In the genomic region with DNA sequence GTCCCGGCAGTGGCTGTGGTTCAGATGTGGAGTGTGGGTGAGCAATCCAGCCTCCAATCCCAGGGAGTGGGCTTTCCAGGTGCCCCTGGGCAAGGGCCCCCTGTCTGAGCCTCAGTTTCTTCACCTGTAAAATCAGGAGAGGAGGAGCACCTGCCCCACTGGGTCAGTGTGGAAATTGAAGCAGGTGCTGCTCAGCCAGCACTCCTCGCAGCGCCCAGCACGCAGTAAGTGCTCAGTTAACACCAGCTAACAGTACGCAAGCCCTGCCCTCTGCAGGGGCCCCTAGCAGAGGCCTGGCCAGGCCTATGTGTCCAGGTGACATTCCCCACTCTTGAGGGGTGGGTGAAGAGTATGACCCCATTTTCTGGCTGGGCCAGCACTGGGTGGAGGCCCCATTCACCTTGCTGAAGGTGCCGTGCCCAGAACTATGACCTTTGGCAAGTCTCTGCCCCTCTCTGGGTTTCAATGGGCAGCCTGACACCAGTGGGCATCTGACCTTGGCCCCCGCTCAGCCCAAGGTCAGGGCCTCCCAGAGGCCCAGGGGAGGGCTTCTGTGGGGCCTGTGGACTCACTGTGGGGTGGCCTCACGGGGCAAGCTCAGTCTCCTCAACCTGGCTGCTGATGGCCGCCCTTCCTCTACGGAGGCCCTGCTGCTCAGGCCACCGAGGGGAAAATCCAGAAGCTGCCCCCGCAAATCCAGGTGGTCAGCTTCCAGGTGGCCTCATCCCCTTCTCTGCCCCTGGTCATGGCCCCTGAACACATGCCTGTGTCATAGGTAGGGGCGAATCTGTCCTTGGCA, we compare ENCODE assay signal across 1 cellular context.
TF ChIP-seq lines count a peak whose summit lies in the region.

No MANE protein-coding gene starts in this region.

TF ChIP-seq in HepG2, 621 proteins besides CTCF, POLR2A, EP300 and RAD21 (continued from another document and continues in another):
- TF ChIP-seq, protein P1, sequence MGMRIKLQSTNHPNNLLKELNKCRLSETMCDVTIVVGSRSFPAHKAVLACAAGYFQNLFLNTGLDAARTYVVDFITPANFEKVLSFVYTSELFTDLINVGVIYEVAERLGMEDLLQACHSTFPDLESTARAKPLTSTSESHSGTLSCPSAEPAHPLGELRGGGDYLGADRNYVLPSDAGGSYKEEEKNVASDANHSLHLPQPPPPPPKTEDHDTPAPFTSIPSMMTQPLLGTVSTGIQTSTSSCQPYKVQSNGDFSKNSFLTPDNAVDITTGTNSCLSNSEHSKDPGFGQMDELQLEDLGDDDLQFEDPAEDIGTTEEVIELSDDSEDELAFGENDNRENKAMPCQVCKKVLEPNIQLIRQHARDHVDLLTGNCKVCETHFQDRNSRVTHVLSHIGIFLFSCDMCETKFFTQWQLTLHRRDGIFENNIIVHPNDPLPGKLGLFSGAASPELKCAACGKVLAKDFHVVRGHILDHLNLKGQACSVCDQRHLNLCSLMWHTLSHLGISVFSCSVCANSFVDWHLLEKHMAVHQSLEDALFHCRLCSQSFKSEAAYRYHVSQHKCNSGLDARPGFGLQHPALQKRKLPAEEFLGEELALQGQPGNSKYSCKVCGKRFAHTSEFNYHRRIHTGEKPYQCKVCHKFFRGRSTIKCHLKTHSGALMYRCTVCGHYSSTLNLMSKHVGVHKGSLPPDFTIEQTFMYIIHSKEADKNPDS (CRISPR knock-in tag; IDR thresholded peaks at IDR 0.05) = no peak
- TF ChIP-seq, protein P2, sequence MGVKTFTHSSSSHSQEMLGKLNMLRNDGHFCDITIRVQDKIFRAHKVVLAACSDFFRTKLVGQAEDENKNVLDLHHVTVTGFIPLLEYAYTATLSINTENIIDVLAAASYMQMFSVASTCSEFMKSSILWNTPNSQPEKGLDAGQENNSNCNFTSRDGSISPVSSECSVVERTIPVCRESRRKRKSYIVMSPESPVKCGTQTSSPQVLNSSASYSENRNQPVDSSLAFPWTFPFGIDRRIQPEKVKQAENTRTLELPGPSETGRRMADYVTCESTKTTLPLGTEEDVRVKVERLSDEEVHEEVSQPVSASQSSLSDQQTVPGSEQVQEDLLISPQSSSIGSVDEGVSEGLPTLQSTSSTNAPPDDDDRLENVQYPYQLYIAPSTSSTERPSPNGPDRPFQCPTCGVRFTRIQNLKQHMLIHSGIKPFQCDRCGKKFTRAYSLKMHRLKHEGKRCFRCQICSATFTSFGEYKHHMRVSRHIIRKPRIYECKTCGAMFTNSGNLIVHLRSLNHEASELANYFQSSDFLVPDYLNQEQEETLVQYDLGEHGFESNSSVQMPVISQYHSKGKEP (CRISPR knock-in tag; IDR thresholded peaks at IDR 0.05) = no peak
- TF ChIP-seq SRSF9 (IDR thresholded peaks at IDR 0.05; ENCODE audit: borderline replicate concordance, insufficient read depth, low read depth, low read length, poor library complexity, severe bottlenecking) (no peak), NFYC (CRISPR knock-in tag; IDR thresholded peaks at IDR 0.05) (no peak), MYC (CRISPR knock-in tag; IDR thresholded peaks at IDR 0.05; ENCODE audit: borderline replicate concordance) (peak; percentile 73), TBX2 (CRISPR knock-in tag; IDR thresholded peaks at IDR 0.05; ENCODE audit: borderline replicate concordance) (peak; percentile 79), CEBPG (CRISPR knock-in tag; IDR thresholded peaks at IDR 0.05) (no peak), SMAD1 (CRISPR knock-in tag; IDR thresholded peaks at IDR 0.05; ENCODE audit: borderline replicate concordance, low read depth) (no peak), HIVEP1 (CRISPR knock-in tag; IDR thresholded peaks at IDR 0.05) (no peak), KDM5B (CRISPR knock-in tag; IDR thresholded peaks at IDR 0.05; ENCODE audit: borderline replicate concordance) (peak; percentile 32; the same call in 1 of the 2 replicates), ZNF432 (CRISPR knock-in tag; IDR thresholded peaks at IDR 0.05; ENCODE audit: borderline replicate concordance) (no peak), SRF (IDR thresholded peaks at IDR 0.05; ENCODE audit: low read depth, low read length) (no peak), FOSL2 (CRISPR knock-in tag; IDR thresholded peaks at IDR 0.05) (peak; percentile 0), PLRG1 (conservative IDR thresholded peaks at IDR 0.05) (no peak), ZNF263 (CRISPR knock-in tag; IDR thresholded peaks at IDR 0.05) (peak; percentile 10; the same call in 1 of the 2 replicates), ZNF460 (CRISPR knock-in tag; IDR thresholded peaks at IDR 0.05; ENCODE audit: borderline replicate concordance) (no peak), RFX1 (IDR thresholded peaks at IDR 0.05) (no peak), ZNF775 (CRISPR knock-in tag; IDR thresholded peaks at IDR 0.05; ENCODE audit: borderline replicate concordance) (no peak), XRCC5 (optimal IDR thresholded peaks at IDR 0.05; ENCODE audit: low read length) (peak; percentile 11), MTA3 (CRISPR knock-in tag; IDR thresholded peaks at IDR 0.05) (no peak), NFKB2 (CRISPR knock-in tag; IDR thresholded peaks at IDR 0.05; ENCODE audit: borderline replicate concordance) (peak; percentile 80; the same call in 1 of the 2 replicates), TOE1 (CRISPR knock-in tag; IDR thresholded peaks at IDR 0.05) (no peak; the same call in 1 of the 2 replicates), ZNF44 (CRISPR knock-in tag; IDR thresholded peaks at IDR 0.05) (0 out of 2 replicates have a peak, but pooled peaks have one; percentile 15), ZNF331 (CRISPR knock-in tag; IDR thresholded peaks at IDR 0.05) (no peak; the same call in 1 of the 2 replicates), JARID2 (CRISPR knock-in tag; IDR thresholded peaks at IDR 0.05; ENCODE audit: insufficient replicate concordance) (no peak), ZNF776 (CRISPR knock-in tag; IDR thresholded peaks at IDR 0.05) (no peak), KAT2B (IDR thresholded peaks at IDR 0.05; ENCODE audit: borderline replicate concordance, low read depth, low read length) (no peak), HNRNPLL (IDR thresholded peaks at IDR 0.05; ENCODE audit: low read depth, low read length, poor library complexity, severe bottlenecking) (peak; percentile 49), TAF15 (IDR thresholded peaks at IDR 0.05; ENCODE audit: low read depth, low read length, poor library complexity, severe bottlenecking) (no peak), ZNF616 (CRISPR knock-in tag; IDR thresholded peaks at IDR 0.05; ENCODE audit: low read depth) (no peak), ZBTB20 (CRISPR knock-in tag; IDR thresholded peaks at IDR 0.05; ENCODE audit: borderline replicate concordance, low read depth) (no peak), NCOA1 (CRISPR knock-in tag; IDR thresholded peaks at IDR 0.05) (no peak), ZNF788 (CRISPR knock-in tag; IDR thresholded peaks at IDR 0.05; ENCODE audit: borderline replicate concordance) (peak; percentile 78; the same call in 1 of the 2 replicates), ZNF703 (CRISPR knock-in tag; IDR thresholded peaks at IDR 0.05; ENCODE audit: borderline replicate concordance) (peak; percentile 53; the same call in 1 of the 2 replicates), ZNF644 (CRISPR knock-in tag; IDR thresholded peaks at IDR 0.05; ENCODE audit: low read depth) (no peak), MED8 (CRISPR knock-in tag; IDR thresholded peaks at IDR 0.05; ENCODE audit: insufficient replicate concordance) (no peak), SNAPC2 (CRISPR knock-in tag; IDR thresholded peaks at IDR 0.05) (no peak), KLF15 (CRISPR knock-in tag; IDR thresholded peaks at IDR 0.05; ENCODE audit: borderline replicate concordance) (no peak; the same call in 1 of the 2 replicates), PPARG (CRISPR knock-in tag; conservative IDR thresholded peaks at IDR 0.05) (no peak), ZNF839 (CRISPR knock-in tag; IDR thresholded peaks at IDR 0.05; ENCODE audit: borderline replicate concordance) (no peak), ZC3H4 (CRISPR knock-in tag; IDR thresholded peaks at IDR 0.05; ENCODE audit: borderline replicate concordance) (no peak), ZNF496 (CRISPR knock-in tag; IDR thresholded peaks at IDR 0.05; ENCODE audit: insufficient replicate concordance) (no peak), SRSF4 (IDR thresholded peaks at IDR 0.05; ENCODE audit: low read depth, low read length, poor library complexity, severe bottlenecking) (no peak), SP140L (CRISPR knock-in tag; IDR thresholded peaks at IDR 0.05; ENCODE audit: borderline replicate concordance) (no peak), ZSCAN31 (CRISPR knock-in tag; IDR thresholded peaks at IDR 0.05; ENCODE audit: low read depth) (no peak)
- TF ChIP-seq, protein P3, sequence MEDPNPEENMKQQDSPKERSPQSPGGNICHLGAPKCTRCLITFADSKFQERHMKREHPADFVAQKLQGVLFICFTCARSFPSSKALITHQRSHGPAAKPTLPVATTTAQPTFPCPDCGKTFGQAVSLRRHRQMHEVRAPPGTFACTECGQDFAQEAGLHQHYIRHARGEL (CRISPR knock-in tag; IDR thresholded peaks at IDR 0.05) = 0 out of 2 replicates have a peak, but pooled peaks have one; percentile 70
- TF ChIP-seq, protein P4, sequence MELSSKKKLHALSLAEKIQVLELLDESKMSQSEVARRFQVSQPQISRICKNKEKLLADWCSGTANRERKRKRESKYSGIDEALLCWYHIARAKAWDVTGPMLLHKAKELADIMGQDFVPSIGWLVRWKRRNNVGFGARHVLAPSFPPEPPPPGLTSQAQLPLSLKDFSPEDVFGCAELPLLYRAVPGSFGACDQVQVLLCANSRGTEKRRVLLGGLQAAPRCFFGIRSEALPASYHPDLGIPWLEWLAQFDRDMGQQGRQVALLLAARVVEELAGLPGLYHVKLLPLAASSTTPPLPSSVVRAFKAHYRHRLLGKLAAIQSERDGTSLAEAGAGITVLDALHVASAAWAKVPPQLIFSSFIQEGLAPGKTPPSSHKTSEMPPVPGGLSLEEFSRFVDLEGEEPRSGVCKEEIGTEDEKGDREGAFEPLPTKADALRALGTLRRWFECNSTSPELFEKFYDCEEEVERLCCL (CRISPR knock-in tag; IDR thresholded peaks at IDR 0.05; ENCODE audit: borderline replicate concordance) = no peak; the same call in 1 of the 2 replicates
- TF ChIP-seq, protein P5, sequence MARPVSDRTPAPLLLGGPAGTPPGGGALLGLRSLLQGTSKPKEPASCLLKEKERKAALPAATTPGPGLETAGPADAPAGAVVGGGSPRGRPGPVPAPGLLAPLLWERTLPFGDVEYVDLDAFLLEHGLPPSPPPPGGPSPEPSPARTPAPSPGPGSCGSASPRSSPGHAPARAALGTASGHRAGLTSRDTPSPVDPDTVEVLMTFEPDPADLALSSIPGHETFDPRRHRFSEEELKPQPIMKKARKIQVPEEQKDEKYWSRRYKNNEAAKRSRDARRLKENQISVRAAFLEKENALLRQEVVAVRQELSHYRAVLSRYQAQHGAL (CRISPR knock-in tag; IDR thresholded peaks at IDR 0.05; ENCODE audit: not compliant biosample characterization) = no peak
- TF ChIP-seq, protein P6, sequence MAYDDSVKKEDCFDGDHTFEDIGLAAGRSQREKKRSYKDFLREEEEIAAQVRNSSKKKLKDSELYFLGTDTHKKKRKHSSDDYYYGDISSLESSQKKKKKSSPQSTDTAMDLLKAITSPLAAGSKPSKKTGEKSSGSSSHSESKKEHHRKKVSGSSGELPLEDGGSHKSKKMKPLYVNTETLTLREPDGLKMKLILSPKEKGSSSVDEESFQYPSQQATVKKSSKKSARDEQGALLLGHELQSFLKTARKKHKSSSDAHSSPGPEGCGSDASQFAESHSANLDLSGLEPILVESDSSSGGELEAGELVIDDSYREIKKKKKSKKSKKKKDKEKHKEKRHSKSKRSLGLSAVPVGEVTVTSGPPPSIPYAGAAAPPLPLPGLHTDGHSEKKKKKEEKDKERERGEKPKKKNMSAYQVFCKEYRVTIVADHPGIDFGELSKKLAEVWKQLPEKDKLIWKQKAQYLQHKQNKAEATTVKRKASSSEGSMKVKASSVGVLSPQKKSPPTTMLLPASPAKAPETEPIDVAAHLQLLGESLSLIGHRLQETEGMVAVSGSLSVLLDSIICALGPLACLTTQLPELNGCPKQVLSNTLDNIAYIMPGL (CRISPR knock-in tag; IDR thresholded peaks at IDR 0.05; ENCODE audit: borderline replicate concordance in 1 of 2, low read depth in 1 of 2) = peak in 1 of 2 experiments; percentile 46; a peak in 2 of 4 replicates
- TF ChIP-seq, protein P7, sequence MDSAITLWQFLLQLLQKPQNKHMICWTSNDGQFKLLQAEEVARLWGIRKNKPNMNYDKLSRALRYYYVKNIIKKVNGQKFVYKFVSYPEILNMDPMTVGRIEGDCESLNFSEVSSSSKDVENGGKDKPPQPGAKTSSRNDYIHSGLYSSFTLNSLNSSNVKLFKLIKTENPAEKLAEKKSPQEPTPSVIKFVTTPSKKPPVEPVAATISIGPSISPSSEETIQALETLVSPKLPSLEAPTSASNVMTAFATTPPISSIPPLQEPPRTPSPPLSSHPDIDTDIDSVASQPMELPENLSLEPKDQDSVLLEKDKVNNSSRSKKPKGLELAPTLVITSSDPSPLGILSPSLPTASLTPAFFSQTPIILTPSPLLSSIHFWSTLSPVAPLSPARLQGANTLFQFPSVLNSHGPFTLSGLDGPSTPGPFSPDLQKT (CRISPR knock-in tag; IDR thresholded peaks at IDR 0.05; ENCODE audit: borderline replicate concordance) = peak; percentile 18; the same call in 1 of the 2 replicates
- TF ChIP-seq, protein P8, sequence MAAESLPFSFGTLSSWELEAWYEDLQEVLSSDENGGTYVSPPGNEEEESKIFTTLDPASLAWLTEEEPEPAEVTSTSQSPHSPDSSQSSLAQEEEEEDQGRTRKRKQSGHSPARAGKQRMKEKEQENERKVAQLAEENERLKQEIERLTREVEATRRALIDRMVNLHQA (CRISPR knock-in tag; IDR thresholded peaks at IDR 0.05) = no peak
- TF ChIP-seq, protein P9, sequence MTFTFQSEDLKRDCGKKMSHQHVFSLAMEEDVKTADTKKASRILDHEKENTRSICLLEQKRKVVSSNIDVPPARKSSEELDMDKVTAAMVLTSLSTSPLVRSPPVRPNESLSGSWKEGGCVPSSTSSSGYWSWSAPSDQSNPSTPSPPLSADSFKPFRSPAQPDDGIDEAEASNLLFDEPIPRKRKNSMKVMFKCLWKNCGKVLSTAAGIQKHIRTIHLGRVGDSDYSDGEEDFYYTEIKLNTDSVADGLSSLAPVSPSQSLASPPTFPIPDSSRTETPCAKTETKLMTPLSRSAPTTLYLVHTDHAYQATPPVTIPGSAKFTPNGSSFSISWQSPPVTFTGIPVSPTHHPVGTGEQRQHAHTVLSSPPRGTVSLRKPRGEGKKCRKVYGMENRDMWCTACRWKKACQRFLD (CRISPR knock-in tag; IDR thresholded peaks at IDR 0.05; ENCODE audit: borderline replicate concordance) = 0 out of 2 replicates have a peak, but pooled peaks have one; percentile 87
